ENCODE assay signal across 8 cellular contexts in genomic region chrX:72305286-72306084, GRCh38. TPM values are rescaled to one million over a fixed set of nuclear protein-coding genes. Genes with fewer than 3 reads are reported as not detected.
DNase-seq lines count a peak whose midpoint lies in the region; ATAC-seq lines count a peak whose summit lies in the region.

Gene CITED1 (minus strand): TSS chrX:72305914. CDS start chrX:72302869, 3,045 bp downstream.

- no peak for DNase-seq in stimulated activated naive CD8-positive, alpha-beta T cell treated with anti-CD3 and anti-CD28 coated beads, Interleukin-15, Interleukin-2, amounts not matched to agents 100 U/mL and 50 U/mL, for 24 hours
- peak; percentile 54 for DNase-seq in activated CD8-positive, alpha-beta memory T cell treated with anti-CD3 and anti-CD28 coated beads, Interleukin-2, amount 50 U/mL, for 48 hours
- DNase-seq in left ventricle myocardium superior, result peak; percentile 28

- H3K27me3 ChIP-seq in skeletal muscle satellite cell (ENCODE audit: control insufficient read depth, insufficient read depth, low read length), result peaks cover 90% of the 10 kb centered on the region

- no peaks in the 10 kb centered on the region for H3K36me3 Mint-ChIP-seq in stimulated activated naive CD8-positive, alpha-beta T cell treated with anti-CD3 and anti-CD28 coated beads, Interleukin-15, Interleukin-2, amounts not matched to agents 100 ng/mL and 50 ng/mL, for 24 hours (ENCODE audit: low read depth)

- peak within 1 kb of the TSS; percentile 75 for H3K4me3 ChIP-seq in skeletal muscle satellite cell (ENCODE audit: low read length)

- H3K27me3 Mint-ChIP-seq in stimulated activated naive CD8-positive, alpha-beta T cell treated with anti-CD3 and anti-CD28 coated beads, Interleukin-15, Interleukin-2, amounts not matched to agents 100 ng/mL and 50 ng/mL, for 24 hours, result peaks cover 62% of the 10 kb centered on the region

- no peaks in the 10 kb centered on the region for H3K36me3 ChIP-seq in skeletal muscle satellite cell (ENCODE audit: insufficient read depth, low read length)

- no peaks in the 10 kb centered on the region for H3K9me3 Mint-ChIP-seq in stimulated activated naive CD8-positive, alpha-beta T cell treated with anti-CD3 and anti-CD28 coated beads, Interleukin-15, Interleukin-2, amounts not matched to agents 100 ng/mL and 50 ng/mL, for 24 hours

- intact Hi-C loops in left ventricle myocardium superior (cut with micrococcal nuclease), result no loop called here

- H3K9ac ChIP-seq in skeletal muscle satellite cell (ENCODE audit: low read depth, low read length), result no peak within 1 kb of the TSS

- no peak within 1 kb of the TSS for H3K27ac Mint-ChIP-seq in stimulated activated naive CD8-positive, alpha-beta T cell treated with anti-CD3 and anti-CD28 coated beads, Interleukin-15, Interleukin-2, amounts not matched to agents 100 ng/mL and 50 ng/mL, for 24 hours

- no peaks in the 10 kb centered on the region for H3K9me3 ChIP-seq in skeletal muscle satellite cell (replicated peaks; ENCODE audit: low read length)

- H3K4me1 ChIP-seq in skeletal muscle satellite cell (ENCODE audit: control insufficient read depth, insufficient read depth, low read length), result peaks cover 24% of the 10 kb centered on the region

- no peak for ATAC-seq in stimulated activated naive CD8-positive, alpha-beta T cell treated with anti-CD3 and anti-CD28 coated beads, Interleukin-15, Interleukin-2, amounts not matched to agents 100 U/mL and 50 U/mL, for 24 hours
- ATAC-seq in left ventricle myocardium superior, result no peak
- no peak for ATAC-seq in GM19324 (IDR thresholded peaks at IDR 0.05; ENCODE audit: low FRiP score, unreplicated experiment)
- no peak for ATAC-seq in HG03439 (IDR thresholded peaks at IDR 0.05; ENCODE audit: unreplicated experiment)
- ATAC-seq in HG03457 (IDR thresholded peaks at IDR 0.05; ENCODE audit: unreplicated experiment), result no peak

- H3K4me3 Mint-ChIP-seq in stimulated activated naive CD8-positive, alpha-beta T cell treated with anti-CD3 and anti-CD28 coated beads, Interleukin-15, Interleukin-2, amounts not matched to agents 100 ng/mL and 50 ng/mL, for 24 hours, result peak within 1 kb of the TSS; percentile 77

- peaks cover 30% of the 10 kb centered on the region for H3K4me1 Mint-ChIP-seq in stimulated activated naive CD8-positive, alpha-beta T cell treated with anti-CD3 and anti-CD28 coated beads, Interleukin-15, Interleukin-2, amounts not matched to agents 100 ng/mL and 50 ng/mL, for 24 hours (ENCODE audit: low read depth)

- peak within 1 kb of the TSS; percentile 91 for H3K4me2 ChIP-seq in skeletal muscle satellite cell (ENCODE audit: low read length)

RNA-seq across cellular contexts. Expression of gene CITED1, which starts in this region (rescaled TPM):
- not detected for total RNA-seq in left ventricle myocardium superior
- total RNA-seq in skeletal muscle satellite cell (2012; rRNA removed), result 0.44 and 0.76 TPM in 2 replicates

Comparison
In these comparisons a context has a peak if more than half of its experiments do, and no peak if none do; other contexts are left out.
1. Peak in DNase-seq in left ventricle myocardium superior; RNA of the gene not detected or under 1 TPM.